13 cellular contexts compared by ENCODE assay signal in the genomic region with DNA sequence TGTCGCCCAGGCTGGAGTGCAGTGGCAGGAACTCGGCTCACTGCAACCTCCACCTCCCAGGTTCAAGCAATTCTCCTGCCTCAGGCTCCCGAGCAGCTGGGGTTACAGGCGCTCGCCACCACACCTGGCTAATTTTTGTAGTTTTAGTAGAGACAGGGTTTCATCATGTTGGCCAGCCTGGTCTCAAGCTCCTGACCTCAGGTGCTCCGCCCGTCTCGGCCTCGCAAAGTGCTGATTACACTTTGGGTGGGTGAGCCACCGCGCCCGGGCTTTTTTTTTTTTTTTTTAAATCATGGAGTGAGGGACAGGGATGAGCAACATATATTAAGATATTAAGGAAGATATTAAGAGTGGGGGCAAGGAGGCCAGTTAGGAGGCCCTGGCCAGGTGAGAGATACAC. TPM values are rescaled to one million over a fixed set of nuclear protein-coding genes. Genes with fewer than 3 reads are reported as not detected.
DNase-seq lines count a peak whose midpoint lies in the region; TF ChIP-seq lines count a peak whose summit lies in the region.
"Not testable (repeated sequence)": the region's sequence is repeated elsewhere in the genome, so short reads cannot be mapped to it uniquely, and the experiment has no call there.
"Had no signal": no experiment of that assay in that cellular context is flagged by ENCODE, and none has a peak within 500 bp of the region (broad histone marks: within the 10 kb centered on the region; RNA-seq: fewer than 3 reads in every experiment).

No MANE protein-coding gene starts in this region.

- not testable (repeated sequence) for H3K36me3 ChIP-seq in Caco-2 (ENCODE audit: control insufficient read depth, insufficient read depth, low read length); effector memory CD4-positive, alpha-beta T cell (ENCODE audit: control insufficient read depth, insufficient read depth, low read length); stomach smooth muscle (ENCODE audit: control insufficient read depth in 2 of 2, insufficient read depth in 2 of 2, low read length in 2 of 2)
- H3K36me3 ChIP-seq in SU-DHL-6 (ENCODE audit: low read length): peaks cover 18% of the 10 kb centered on the region
- peaks cover 25% of the 10 kb centered on the region for H3K36me3 ChIP-seq in iPS-20b (ENCODE audit: insufficient read depth, low read depth, low read length)

- CTCF ChIA-PET in Caco-2 (lab: Charles Lee): interaction anchor here (0.7 to 1.6 kb wide), 5 partner anchors 28 to 258 kb away, joined by 3 to 5 read pairs (median 4); no protein-coding TSS in a partner anchor
- CTCF ChIA-PET in activated naive CD4-positive, alpha-beta T cell treated with anti-CD3 and anti-CD28 coated beads, Interleukin-2, amount 10 ng/mL, durations not matched to agents 7 days and 5 days (lab: Charles Lee): interaction anchor here (0.6 to 1.5 kb wide), 2 partner anchors 140 to 626 kb away, joined by 3 to 8 read pairs; no protein-coding TSS in a partner anchor

- H3K4me3 Mint-ChIP-seq in Caco-2 (ENCODE audit: unreplicated experiment) (peak overlapping the region; percentile 100), neural crest cell (peak overlapping the region; percentile 99)
- peak overlapping the region; percentile 87 for H3K4me3 Mint-ChIP-seq in activated naive CD4-positive, alpha-beta T cell treated with anti-CD3 and anti-CD28 coated beads, Interleukin-2, amount 10 ng/mL, durations not matched to agents 7 days and 5 days

- not testable (repeated sequence) for H3K27me3 Mint-ChIP-seq in Caco-2 (ENCODE audit: insufficient read depth, unreplicated experiment); activated naive CD4-positive, alpha-beta T cell treated with anti-CD3 and anti-CD28 coated beads, Interleukin-2, amount 10 ng/mL, durations not matched to agents 7 days and 5 days; neural crest cell (ENCODE audit: low read depth)

- not testable (repeated sequence) for DNase-seq in Caco-2; Jurkat, Clone E6-1 (ENCODE audit: low read depth, low spot score); activated naive CD4-positive, alpha-beta T cell treated with anti-CD3 and anti-CD28 coated beads, Interleukin-2, amount 10 ng/mL, durations not matched to agents 7 days and 5 days; effector memory CD4-positive, alpha-beta T cell; neural crest cell (ENCODE audit: low read depth, low spot score)

- H3K27ac ChIP-seq in SU-DHL-6 (ENCODE audit: low read depth, low read length); iPS-20b (ENCODE audit: low read length): not testable (repeated sequence)
- H3K27ac ChIP-seq in effector memory CD4-positive, alpha-beta T cell (ENCODE audit: insufficient read depth, low read length, poor library complexity, severe bottlenecking): peak overlapping the region; percentile 78
- H3K27ac ChIP-seq in stomach smooth muscle (ENCODE audit: low read length): peak overlapping the region; percentile 76

- H3K4me1 ChIP-seq in Caco-2; iPS-20b (ENCODE audit: insufficient read depth, low read length): not testable (repeated sequence)
- peaks cover 21% of the 10 kb centered on the region for H3K4me1 ChIP-seq in effector memory CD4-positive, alpha-beta T cell (ENCODE audit: control insufficient read depth, insufficient read depth, low read length, poor library complexity, severe bottlenecking)
- H3K4me1 ChIP-seq in stomach smooth muscle (ENCODE audit: control insufficient read depth, insufficient read depth, low read length): peaks cover 31% of the 10 kb centered on the region

- peak overlapping the region; percentile 75 for H3K4me2 ChIP-seq in SU-DHL-6 (ENCODE audit: low read depth, low read length, poor library complexity, severe bottlenecking)

- not testable (repeated sequence) for H3K27me3 ChIP-seq in Caco-2 (replicated peaks; ENCODE audit: control insufficient read depth, insufficient read depth, low read length); SU-DHL-6 (ENCODE audit: low read length); effector memory CD4-positive, alpha-beta T cell (replicated peaks; ENCODE audit: control insufficient read depth, insufficient read depth, low read length, poor library complexity, severe bottlenecking); iPS-20b (ENCODE audit: insufficient read depth, low read length); stomach smooth muscle (ENCODE audit: control insufficient read depth in 1 of 2, insufficient read depth in 2 of 2, low read length in 2 of 2)

- intact Hi-C loops in Caco-2 (cut with micrococcal nuclease; ENCODE audit: unreplicated experiment): not testable (repeated sequence)

- H3K4me1 Mint-ChIP-seq in Caco-2 (ENCODE audit: low read depth, unreplicated experiment): peaks cover 25% of the 10 kb centered on the region
- peaks cover 66% of the 10 kb centered on the region for H3K4me1 Mint-ChIP-seq in activated naive CD4-positive, alpha-beta T cell treated with anti-CD3 and anti-CD28 coated beads, Interleukin-2, amount 10 ng/mL, durations not matched to agents 7 days and 5 days
- peaks cover 51% of the 10 kb centered on the region for H3K4me1 Mint-ChIP-seq in neural crest cell

- BruUV-seq in Caco-2 (replicated peaks; lab: Mats Ljungman, UMichigan): not testable (repeated sequence)

- H3F3A ChIP-seq in SU-DHL-6 (ENCODE audit: insufficient read depth): not testable (repeated sequence)

- not testable (repeated sequence) for TF ChIP-seq CTCF in Caco-2 (IDR thresholded peaks at IDR 0.05; ENCODE audit: insufficient read depth in 1 of 2, low read depth in 1 of 2, low read length in 1 of 2, severe bottlenecking in 1 of 2, unreplicated experiment in 1 of 2); SU-DHL-6 (IDR thresholded peaks at IDR 0.05; ENCODE audit: insufficient read depth, low read length, poor library complexity, severe bottlenecking); neural crest cell (conservative IDR thresholded peaks at IDR 0.05)

- H3K9me2 ChIP-seq in SU-DHL-6 (replicated peaks; ENCODE audit: insufficient read depth, low read length): not testable (repeated sequence)

- not testable (repeated sequence) for H4K20me1 ChIP-seq in SU-DHL-6 (ENCODE audit: low read depth, low read length)

- H3K9ac ChIP-seq in SU-DHL-6 (ENCODE audit: low read length) (peak overlapping the region; percentile 80), iPS-20b (ENCODE audit: low read depth, low read length) (peak overlapping the region; percentile 89; the same call in 1 of the 2 replicates)
- H3K9ac ChIP-seq in stomach smooth muscle (ENCODE audit: low read length in 2 of 2): not testable (repeated sequence)

- not testable (repeated sequence) for H3K9me3 Mint-ChIP-seq in Caco-2 (ENCODE audit: unreplicated experiment); activated naive CD4-positive, alpha-beta T cell treated with anti-CD3 and anti-CD28 coated beads, Interleukin-2, amount 10 ng/mL, durations not matched to agents 7 days and 5 days; neural crest cell

- H3K79me2 ChIP-seq in SU-DHL-6 (ENCODE audit: insufficient read depth, low read length): peaks cover 56% of the 10 kb centered on the region

- peaks cover 42% of the 10 kb centered on the region for H3K36me3 Mint-ChIP-seq in Caco-2 (ENCODE audit: insufficient read depth, unreplicated experiment)
- peaks cover 27% of the 10 kb centered on the region for H3K36me3 Mint-ChIP-seq in activated naive CD4-positive, alpha-beta T cell treated with anti-CD3 and anti-CD28 coated beads, Interleukin-2, amount 10 ng/mL, durations not matched to agents 7 days and 5 days
- H3K36me3 Mint-ChIP-seq in neural crest cell (ENCODE audit: low read depth): not testable (repeated sequence)

- H3K9me3 ChIP-seq in Caco-2; SU-DHL-6 (ENCODE audit: insufficient read depth, low read length); effector memory CD4-positive, alpha-beta T cell (ENCODE audit: control insufficient read depth, low read length); iPS-20b (ENCODE audit: insufficient read depth, low read depth, low read length); stomach smooth muscle (ENCODE audit: control insufficient read depth in 2 of 2, low read length in 2 of 2): not testable (repeated sequence)

- not testable (repeated sequence) for H2AFZ ChIP-seq in SU-DHL-6 (ENCODE audit: low read depth, low read length, severe bottlenecking)

- POLR2A ChIA-PET in Caco-2 (lab: Charles Lee): interaction anchor here (0.6 to 1.7 kb wide), 3 partner anchors 31 to 481 kb away, joined by 4 to 17 read pairs (median 4); a partner anchor contains a TSS

- H3K4me3 ChIP-seq in Caco-2 (ENCODE audit: low read depth, low read length) (peak overlapping the region; percentile 46), SU-DHL-6 (ENCODE audit: insufficient read depth, low read length, poor library complexity, severe bottlenecking) (peak overlapping the region; percentile 86), iPS-20b (ENCODE audit: low read length) (peak overlapping the region; percentile 88), stomach smooth muscle (ENCODE audit: low read length in 2 of 2) (peak overlapping the region in 1 of 2 donors; percentile 96)
- peak overlapping the region; percentile 96 for H3K4me3 ChIP-seq in Jurkat, Clone E6-1 (ENCODE audit: low read length)
- H3K4me3 ChIP-seq in effector memory CD4-positive, alpha-beta T cell (ENCODE audit: insufficient read depth, low read depth, low read length, poor library complexity, severe bottlenecking): not testable (repeated sequence)

- peak overlapping the region; percentile 97 for H3K27ac Mint-ChIP-seq in Caco-2 (ENCODE audit: unreplicated experiment)
- H3K27ac Mint-ChIP-seq in activated naive CD4-positive, alpha-beta T cell treated with anti-CD3 and anti-CD28 coated beads, Interleukin-2, amount 10 ng/mL, durations not matched to agents 7 days and 5 days: peak overlapping the region; percentile 98
- H3K27ac Mint-ChIP-seq in neural crest cell (ENCODE audit: unreplicated experiment): not testable (repeated sequence)

RNA-seq across cellular contexts. Expression of a gene that starts 1.2 kb away (rescaled TPM):
- total RNA-seq in Caco-2 (2022) (93.1 and 95.7 TPM in 2 replicates), neural crest cell (48.9 and 53.5 TPM in 2 replicates)
- 57.3 TPM for polyA plus RNA-seq in Jurkat, Clone E6-1 (2012; ENCODE audit: insufficient read depth, insufficient read length)

RNA-seq across cellular contexts. Expression of a gene that starts 2.2 kb away (rescaled TPM):
- total RNA-seq in Caco-2 (2022): 14.5 and 14.7 TPM in 2 replicates
- 25.2 TPM for polyA plus RNA-seq in Jurkat, Clone E6-1 (2012; ENCODE audit: insufficient read depth, insufficient read length)
- total RNA-seq in neural crest cell: 18.7 and 20.1 TPM in 2 replicates

RNA-seq across cellular contexts. Expression of a gene that starts 25.2 kb away (rescaled TPM):
- total RNA-seq in Caco-2 (2022): 1.6 and 3.2 TPM in 2 replicates
- 5.3 TPM for polyA plus RNA-seq in Jurkat, Clone E6-1 (2012; ENCODE audit: insufficient read depth, insufficient read length)
- 4.3 and 4.7 TPM in 2 replicates for total RNA-seq in neural crest cell

RNA-seq across cellular contexts. Expression of a gene that starts 43.5 kb away (rescaled TPM):
- total RNA-seq in Caco-2 (2022) (222 and 237 TPM in 2 replicates), neural crest cell (0.30 TPM in 1 of 2 replicates, not detected in the other)
- polyA plus RNA-seq in Jurkat, Clone E6-1 (2012; ENCODE audit: insufficient read depth, insufficient read length): not detected
- total RNA-seq: glomerular endothelial cell; left lung; right atrium auricular region; subcutaneous adipose tissue; T-helper 1 cell treated with Interleukin-12 subunit alpha and Interleukin-12 subunit beta and Interleukin-4 antibody, amounts not matched to agents 30 ng/mL and 1 ng/mL, for 36 hours had no signal
